Comparison of ENCODE assay signal across 9 cellular contexts in genomic region chr1:32249831-32250525, GRCh38. TPM values are rescaled to one million over a fixed set of nuclear protein-coding genes. Genes with fewer than 3 reads are reported as not detected.
DNase-seq lines count a peak whose midpoint lies in the region; ATAC-seq and TF ChIP-seq lines count a peak whose summit lies in the region.
"Had no signal": no experiment of that assay in that cellular context is flagged by ENCODE, and none has a peak within 500 bp of the region (broad histone marks: within the 10 kb centered on the region; RNA-seq: fewer than 3 reads in every experiment).

No MANE protein-coding gene starts in this region.

- H3K27ac ChIP-seq in adrenal gland (peak overlapping the region in 3 of 5 donors; percentile 45 to 72 (median 60)), suprapubic skin (peak overlapping the region; percentile 47)

- TF ChIP-seq CTCF in adrenal gland (IDR thresholded peaks at IDR 0.05) (no peak), suprapubic skin (IDR thresholded peaks at IDR 0.05) (no peak)

- DNase-seq in T follicular helper cell (ENCODE audit: low read depth) (peak; percentile 79), adrenal gland (peak; percentile 53 to 86 (median 69)), mucosa of gallbladder (ENCODE audit: low spot score) (peak; percentile 61), suprapubic skin (ENCODE audit: low spot score in 2 of 2) (peak; percentile 67 to 79), NCI-H446 treated with DMSO at 0.1 percent for 48 hours (lab: John Stamatoyannopoulos, UW) (no peak), head of caudate nucleus (no peak)

- 44 to 54% (median 49%) methylated on average over 5 to 9 of the region's 9 CpGs for WGBS in adrenal gland, 4 donors
- whole genome bisulfite sequencing in suprapubic skin: 59% methylated on average over 9 of the region's 9 CpGs

- ATAC-seq in HG02970 (IDR thresholded peaks at IDR 0.05; ENCODE audit: low FRiP score, unreplicated experiment): peak; percentile 46
- ATAC-seq: Panc1 had no signal

- H3K27me3 ChIP-seq in adrenal gland (no peaks in the 10 kb centered on the region), suprapubic skin (no peaks in the 10 kb centered on the region)

- H3K4me1 ChIP-seq in adrenal gland (replicated peaks in 1 of 2): peaks cover 0 to 19% of the 10 kb centered on the region in 2 donors
- peaks cover 32% of the 10 kb centered on the region for H3K4me1 ChIP-seq in suprapubic skin

- H3K36me3 ChIP-seq in adrenal gland (replicated peaks in 1 of 2) (no peaks in the 10 kb centered on the region), suprapubic skin (no peaks in the 10 kb centered on the region)

- no peak overlapping the region for H3K4me3 ChIP-seq in adrenal gland
- H3K4me3 ChIP-seq in suprapubic skin: no peak overlapping the region

- TF ChIP-seq POLR2A in GM18526 (IDR thresholded peaks at IDR 0.05; ENCODE audit: extremely low read depth, insufficient read length) (peak; percentile 53), adrenal gland (IDR thresholded peaks at IDR 0.05) (peak in 1 of 2 donors; percentile 12), suprapubic skin (IDR thresholded peaks at IDR 0.05) (no peak)

- intact Hi-C loops in adrenal gland (cut with DNase I) (loop anchor here in 1 of 2 donors (5.0 kb wide), 1 partner anchor 48 kb away; the partner anchor contains the start of gene CCDC28B), head of caudate nucleus (cut with DNase I) (no loop called here)

- H3K9me3 ChIP-seq in adrenal gland (replicated peaks in 1 of 3) (no peaks in the 10 kb centered on the region), suprapubic skin (no peaks in the 10 kb centered on the region)

- TF ChIP-seq EP300 in suprapubic skin (IDR thresholded peaks at IDR 0.05): no peak

RNA-seq across cellular contexts. Expression of gene LCK, which starts 1.1 kb away (rescaled TPM):
- total RNA-seq in adrenal gland: 1 to 10 TPM in 6 of 8 donors, under 1 TPM in 2; 0.30 to 2.7 (median 1.9) TPM
- 1 to 10 TPM in 2 of 3 donors, under 1 TPM in 1; 0.46 to 2.9 (median 1.2) TPM for polyA plus RNA-seq in adrenal gland
- 11.5 TPM for total RNA-seq in mucosa of gallbladder
- total RNA-seq in suprapubic skin: 1 to 10 TPM in 2 of 4 donors, under 1 TPM in 2; 0.26 to 3.9 (median 1.4) TPM

RNA-seq across cellular contexts. Expression of gene FAM167B, which starts 3.0 kb away (rescaled TPM):
- 10 to 100 TPM; 19.4 to 34.5 (median 26.3) TPM for total RNA-seq in adrenal gland
- polyA plus RNA-seq in adrenal gland: 10 to 100 TPM in 2 of 3 donors, 1 to 10 TPM in 1; 5.8 to 58.2 (median 30.0) TPM
- total RNA-seq in mucosa of gallbladder: 7.6 TPM
- total RNA-seq in suprapubic skin: 1 to 10 TPM in 2 of 4 donors, not detected in 2; 1.5 TPM

RNA-seq across cellular contexts. Expression of gene EIF3I, which starts 27.8 kb away (rescaled TPM):
- total RNA-seq in adrenal gland (100 to 1,000 TPM; 187 to 672 (median 200) TPM), mucosa of gallbladder (132 TPM), suprapubic skin (100 to 1,000 TPM in 3 of 4 donors, 10 to 100 TPM in 1; 98.8 to 211 (median 178) TPM)
- polyA plus RNA-seq in adrenal gland: 100 to 1,000 TPM; 196 to 312 (median 294) TPM

RNA-seq across cellular contexts. Expression of gene TMEM234, which starts 27.8 kb away (rescaled TPM):
- 10 to 100 TPM in 6 of 8 donors, 1 to 10 TPM in 2; 2.1 to 27.1 (median 16.3) TPM for total RNA-seq in adrenal gland
- polyA plus RNA-seq in adrenal gland: 10 to 100 TPM; 10.2 to 57.7 (median 34.6) TPM
- 35.1 TPM for total RNA-seq in mucosa of gallbladder
- 10 to 100 TPM in 2 of 4 donors, 1 to 10 TPM in 2; 7.7 to 18.7 (median 12.6) TPM for total RNA-seq in suprapubic skin

RNA-seq across cellular contexts. Expression of gene DCDC2B, which starts 41.1 kb away (rescaled TPM):
- total RNA-seq in adrenal gland: not detected
- not detected for polyA plus RNA-seq in adrenal gland
- total RNA-seq in mucosa of gallbladder: not detected
- total RNA-seq in suprapubic skin: not detected

Comparison
In these comparisons a context has a peak if more than half of its experiments do, and no peak if none do; other contexts are left out.
1. DNase-seq: peak in T follicular helper cell (single experiment), adrenal gland (7 of 7), mucosa of gallbladder (single experiment) and suprapubic skin (2 of 2); none in NCI-H446 treated with DMSO at 0.1 percent for 48 hours (single experiment) and head of caudate nucleus (0 of 42).